In the genomic region with DNA sequence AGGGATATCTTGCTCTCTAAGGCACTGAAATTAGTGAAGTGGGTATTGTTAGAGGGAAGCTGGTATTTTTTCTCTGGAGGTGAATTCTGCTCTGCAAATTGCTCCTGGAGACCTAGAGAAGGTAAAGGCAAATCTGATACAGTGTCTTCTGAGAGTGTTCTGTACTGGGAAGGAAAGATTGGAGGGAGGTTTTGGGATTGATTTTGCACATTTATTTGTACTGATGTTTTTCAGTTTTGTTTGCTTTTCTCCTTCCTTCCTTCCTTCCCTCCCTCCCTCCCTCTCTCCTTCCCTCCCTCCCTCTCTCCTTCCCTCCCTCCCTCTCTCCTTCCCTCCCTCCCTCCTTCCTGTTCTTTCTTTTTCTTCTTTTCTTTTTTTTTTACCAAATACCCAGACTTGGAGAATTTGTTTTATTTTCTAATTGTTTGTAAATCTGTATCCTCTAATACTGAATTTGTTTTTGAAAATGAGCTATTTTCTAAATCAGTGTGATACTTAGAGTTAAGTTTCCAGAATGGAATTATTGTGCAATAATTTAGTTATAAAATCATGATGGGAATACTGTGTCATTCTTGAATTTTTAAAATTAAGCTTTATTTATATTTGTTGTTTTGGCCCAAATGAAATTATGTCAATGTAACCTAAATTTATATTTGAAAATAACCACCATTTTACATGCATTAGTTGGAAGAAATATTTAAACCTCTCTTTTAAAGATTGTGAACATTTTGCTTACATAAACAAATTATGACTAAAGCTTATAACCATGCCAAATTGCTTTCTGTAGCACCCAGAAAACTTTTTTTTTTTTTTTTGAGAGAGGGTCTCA, we compare ENCODE assay signal across 1 cellular context.
A peak's percentile ranks its signal among the peaks of the same experiment; 100 is the strongest.
TF ChIP-seq lines count a peak whose summit lies in the region.

No MANE protein-coding gene starts in this region.

TF ChIP-seq in HEK293, 187 proteins besides CTCF, POLR2A, EP300 and RAD21 (continued from another document):
- TF ChIP-seq, protein P1, sequence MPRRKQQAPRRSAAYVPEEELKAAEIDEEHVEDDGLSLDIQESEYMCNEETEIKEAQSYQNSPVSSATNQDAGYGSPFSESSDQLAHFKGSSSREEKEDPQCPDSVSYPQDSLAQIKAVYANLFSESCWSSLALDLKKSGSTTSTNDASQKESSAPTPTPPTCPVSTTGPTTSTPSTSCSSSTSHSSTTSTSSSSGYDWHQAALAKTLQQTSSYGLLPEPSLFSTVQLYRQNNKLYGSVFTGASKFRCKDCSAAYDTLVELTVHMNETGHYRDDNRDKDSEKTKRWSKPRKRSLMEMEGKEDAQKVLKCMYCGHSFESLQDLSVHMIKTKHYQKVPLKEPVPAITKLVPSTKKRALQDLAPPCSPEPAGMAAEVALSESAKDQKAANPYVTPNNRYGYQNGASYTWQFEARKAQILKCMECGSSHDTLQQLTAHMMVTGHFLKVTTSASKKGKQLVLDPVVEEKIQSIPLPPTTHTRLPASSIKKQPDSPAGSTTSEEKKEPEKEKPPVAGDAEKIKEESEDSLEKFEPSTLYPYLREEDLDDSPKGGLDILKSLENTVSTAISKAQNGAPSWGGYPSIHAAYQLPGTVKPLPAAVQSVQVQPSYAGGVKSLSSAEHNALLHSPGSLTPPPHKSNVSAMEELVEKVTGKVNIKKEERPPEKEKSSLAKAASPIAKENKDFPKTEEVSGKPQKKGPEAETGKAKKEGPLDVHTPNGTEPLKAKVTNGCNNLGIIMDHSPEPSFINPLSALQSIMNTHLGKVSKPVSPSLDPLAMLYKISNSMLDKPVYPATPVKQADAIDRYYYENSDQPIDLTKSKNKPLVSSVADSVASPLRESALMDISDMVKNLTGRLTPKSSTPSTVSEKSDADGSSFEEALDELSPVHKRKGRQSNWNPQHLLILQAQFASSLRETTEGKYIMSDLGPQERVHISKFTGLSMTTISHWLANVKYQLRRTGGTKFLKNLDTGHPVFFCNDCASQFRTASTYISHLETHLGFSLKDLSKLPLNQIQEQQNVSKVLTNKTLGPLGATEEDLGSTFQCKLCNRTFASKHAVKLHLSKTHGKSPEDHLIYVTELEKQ (tag by site-specific recombination; IDR thresholded peaks at IDR 0.05; ENCODE audit: borderline replicate concordance) = no peak
- TF ChIP-seq ZNF366 (tag by site-specific recombination; conservative IDR thresholded peaks at IDR 0.05) = peak; percentile 67
- TF ChIP-seq ZNF221 (tag by site-specific recombination; IDR thresholded peaks at IDR 0.05; ENCODE audit: borderline replicate concordance) = no peak
- TF ChIP-seq, protein P2, sequence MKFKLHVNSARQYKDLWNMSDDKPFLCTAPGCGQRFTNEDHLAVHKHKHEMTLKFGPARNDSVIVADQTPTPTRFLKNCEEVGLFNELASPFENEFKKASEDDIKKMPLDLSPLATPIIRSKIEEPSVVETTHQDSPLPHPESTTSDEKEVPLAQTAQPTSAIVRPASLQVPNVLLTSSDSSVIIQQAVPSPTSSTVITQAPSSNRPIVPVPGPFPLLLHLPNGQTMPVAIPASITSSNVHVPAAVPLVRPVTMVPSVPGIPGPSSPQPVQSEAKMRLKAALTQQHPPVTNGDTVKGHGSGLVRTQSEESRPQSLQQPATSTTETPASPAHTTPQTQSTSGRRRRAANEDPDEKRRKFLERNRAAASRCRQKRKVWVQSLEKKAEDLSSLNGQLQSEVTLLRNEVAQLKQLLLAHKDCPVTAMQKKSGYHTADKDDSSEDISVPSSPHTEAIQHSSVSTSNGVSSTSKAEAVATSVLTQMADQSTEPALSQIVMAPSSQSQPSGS (tag by site-specific recombination; IDR thresholded peaks at IDR 0.05; ENCODE audit: low read depth) = no peak
- TF ChIP-seq ZNF37A (tag by site-specific recombination; IDR thresholded peaks at IDR 0.05) = no peak
- no peak for TF ChIP-seq ZNF623 (tag by site-specific recombination; IDR thresholded peaks at IDR 0.05)
